ENCODE assay signal across 18 cellular contexts in genomic region chr16:8519643-8520042, GRCh38.
A peak's percentile ranks its signal among the peaks of the same experiment; 100 is the strongest.
DNase-seq lines count a peak whose midpoint lies in the region; ATAC-seq, FAIRE-seq and TF ChIP-seq lines count a peak whose summit lies in the region.
"Had no signal": no experiment of that assay in that cellular context is flagged by ENCODE, and none has a peak within 500 bp of the region (broad histone marks: within the 10 kb centered on the region; RNA-seq: fewer than 3 reads in every experiment).

No MANE protein-coding gene starts in this region.

- intact Hi-C loops in body of pancreas (cut with DNase I) = no loop called here
- intact Hi-C loops in pancreas (cut with DNase I) = no loop called here

- H3K9me2 ChIP-seq in hepatocyte (replicated peaks; ENCODE audit: insufficient read depth) = no peaks in the 10 kb centered on the region

- H3K4me2 ChIP-seq in hepatocyte = no peak overlapping the region

- ATAC-seq in body of pancreas (peak; percentile 53), pancreas (peak; percentile 31 to 65 (median 58)), GM19035 (IDR thresholded peaks at IDR 0.05; ENCODE audit: unreplicated experiment) (no peak)

- H3K4me1 ChIP-seq in body of pancreas (peaks cover 22% of the 10 kb centered on the region), hepatocyte (ENCODE audit: insufficient read depth) (peaks cover 7% of the 10 kb centered on the region), pancreas (peaks cover 0 to 5% (median 5%) of the 10 kb centered on the region in 3 donors)
- H3K4me1 ChIP-seq: HAP-1 had no signal

- no peak for FAIRE-seq in pancreas (lab: Jason Lieb, UNC)
- FAIRE-seq: GM12891, GM18507, H54 had no signal

- H3K27me3 ChIP-seq in body of pancreas (no peaks in the 10 kb centered on the region), hepatocyte (no peaks in the 10 kb centered on the region), pancreas (no peaks in the 10 kb centered on the region)

- H3K36me3 ChIP-seq in body of pancreas (replicated peaks in 1 of 2; ENCODE audit: insufficient read depth in 1 of 2, low read depth in 2 of 2) = no peaks in the 10 kb centered on the region
- no peaks in the 10 kb centered on the region for H3K36me3 ChIP-seq in hepatocyte (replicated peaks; ENCODE audit: insufficient read depth, low read depth)
- no peaks in the 10 kb centered on the region for H3K36me3 ChIP-seq in pancreas
- H3K36me3 ChIP-seq: HAP-1 had no signal

- H3K27ac ChIP-seq in body of pancreas (peak overlapping the region; percentile 62 to 88 (median 86)), hepatocyte (peak overlapping the region; percentile 82), pancreas (peak overlapping the region; percentile 40 to 72 (median 66))

- no peak overlapping the region for H2AFZ ChIP-seq in hepatocyte

- 57 to 79% methylated on average over 4 to 5 of the region's 5 CpGs for WGBS in body of pancreas, 2 donors
- 89% methylated on average over 5 of the region's 5 CpGs for WGBS in hepatocyte (ENCODE audit: low lambda C conversion rate, missing lambda C conversion rate)
- WGBS in pancreas, 2 donors = 55 to 71% methylated on average over 4 to 5 of the region's 5 CpGs

- TF ChIP-seq CTCF in body of pancreas (IDR thresholded peaks at IDR 0.05) (no peak), hepatocyte (IDR thresholded peaks at IDR 0.05; ENCODE audit: poor library complexity) (no peak), pancreas (IDR thresholded peaks at IDR 0.05) (no peak)

- H3K9me3 ChIP-seq in body of pancreas (no peaks in the 10 kb centered on the region), hepatocyte (ENCODE audit: low read depth) (no peaks in the 10 kb centered on the region), pancreas (no peaks in the 10 kb centered on the region)
- H3K9me3 ChIP-seq: HAP-1 had no signal

- H3K4me3 ChIP-seq in body of pancreas (no peak overlapping the region), hepatocyte (no peak overlapping the region), pancreas (no peak overlapping the region)
- H3K4me3 ChIP-seq: HAP-1 had no signal

- TF ChIP-seq POLR2A in body of pancreas (IDR thresholded peaks at IDR 0.05) = no peak

- no peaks in the 10 kb centered on the region for H4K20me1 ChIP-seq in hepatocyte (ENCODE audit: insufficient read depth, poor library complexity, severe bottlenecking)

- H3K79me2 ChIP-seq in hepatocyte = no peaks in the 10 kb centered on the region

- DNase-seq in body of pancreas (peak; percentile 17 to 44 (median 20)), hepatocyte (ENCODE audit: low spot score) (no peak), pancreas (no peak), cerebellar nuclear complex (lab: John Stamatoyannopoulos, UW) (no peak), 8988T (no peak)
- DNase-seq: C1 segment of cervical spinal cord; Calu3; CD4-positive, alpha-beta memory T cell; COR-L47; DMS79 treated with DMSO at 0.1 percent for 48 hours; GF-D8; GOT3; HFFc6 had no signal

Comparison
In these comparisons a context has a peak if more than half of its experiments do, and no peak if none do; other contexts are left out.
1. DNase-seq: peak in body of pancreas (4 of 4); none in hepatocyte (single experiment), pancreas (0 of 6), cerebellar nuclear complex (0 of 2) and 8988T (single experiment).
2. Peak in every context shown above with its lines, with median percentiles within 50 percentile points of each other: H3K27ac ChIP-seq.